ENCODE assay signal across 8 cellular contexts in the genomic region with DNA sequence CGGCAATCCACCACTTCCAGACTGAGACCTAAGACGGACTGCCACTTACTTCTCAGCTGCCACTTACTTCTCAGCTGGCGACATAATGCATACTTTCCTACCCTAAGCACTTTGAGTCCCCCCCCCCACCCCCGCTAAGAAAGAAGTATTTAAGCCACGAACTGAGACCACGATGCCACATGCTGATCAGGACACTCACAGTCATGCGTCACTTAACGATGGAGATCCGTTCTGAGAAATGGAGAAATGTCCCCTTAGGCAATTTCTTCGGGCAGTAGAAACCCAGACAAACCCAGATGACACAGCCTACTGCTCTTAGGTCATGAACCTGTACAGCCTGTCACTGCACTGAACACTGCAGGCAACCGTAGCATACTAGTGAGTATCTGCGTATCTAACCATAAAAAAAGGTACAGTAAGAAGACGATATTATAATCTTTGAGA. TPM values are rescaled to one million over a fixed set of nuclear protein-coding genes. Genes with fewer than 3 reads are reported as not detected.
A peak's percentile ranks its signal among the peaks of the same experiment; 100 is the strongest.
DNase-seq lines count a peak whose midpoint lies in the region; ATAC-seq, FAIRE-seq and TF ChIP-seq lines count a peak whose summit lies in the region.

No MANE protein-coding gene starts in this region.

- WGBS in pancreas, 2 donors, result 0% methylated on average over 13 of the region's 13 CpGs

- CTCF ChIA-PET in A673 (lab: Charles Lee) (no interaction called here), PC-3 (lab: Charles Lee) (interaction anchor here (1.1 kb wide), 1 partner anchor 124 kb away, joined by 4 read pairs; no protein-coding TSS in a partner anchor)

- peak overlapping the region; percentile 86 for H2AFZ ChIP-seq in PC-3 (ENCODE audit: low read length)

- DNase-seq in A673 (ENCODE audit: low spot score), result peak; percentile 35
- peak; percentile 60 for DNase-seq in PC-3
- peak; percentile 22 to 65 for DNase-seq in activated naive CD4-positive, alpha-beta T cell treated with anti-CD3 and anti-CD28 coated beads, Interleukin-2, amount 50 U/mL, for 72 hours (ENCODE audit: low spot score in 2 of 2)
- DNase-seq in glutamatergic neuron, result no peak
- DNase-seq in pancreas, result peak in 3 of 6 donors; percentile 42 to 57 (median 42)
- no peak for DNase-seq in NCI-H226

- H3K9me3 ChIP-seq in A673 (ENCODE audit: low read depth, low read length, poor library complexity, severe bottlenecking) (no peaks in the 10 kb centered on the region), PC-3 (ENCODE audit: low read length) (no peaks in the 10 kb centered on the region), pancreas (no peaks in the 10 kb centered on the region)

- H3K27me3 ChIP-seq in A673 (replicated peaks; ENCODE audit: insufficient read depth, low read depth, low read length, poor library complexity), result no peaks in the 10 kb centered on the region
- no peaks in the 10 kb centered on the region for H3K27me3 ChIP-seq in PC-3 (ENCODE audit: low read length)
- no peaks in the 10 kb centered on the region for H3K27me3 ChIP-seq in pancreas

- intact Hi-C loops in A673 (cut with micrococcal nuclease; ENCODE audit: unreplicated experiment) (no loop called here), PC-3 (cut with micrococcal nuclease) (loop anchor here (5.0 kb wide), 1 partner anchor 44 kb away; no protein-coding TSS in a partner anchor), pancreas (cut with DNase I) (no loop called here)

- peaks cover 56% of the 10 kb centered on the region for H3K79me2 ChIP-seq in PC-3 (ENCODE audit: low read length)

- H3K4me1 Mint-ChIP-seq in glutamatergic neuron (ENCODE audit: low read depth, unreplicated experiment), result peaks cover 18% of the 10 kb centered on the region

- ATAC-seq in GM18499 (IDR thresholded peaks at IDR 0.05; ENCODE audit: insufficient read depth, unreplicated experiment), result peak; percentile 27
- ATAC-seq in HG03064 (IDR thresholded peaks at IDR 0.05; ENCODE audit: low read depth, unreplicated experiment), result peak; percentile 44
- peak; percentile 43 for ATAC-seq in PC-3
- ATAC-seq in activated naive CD4-positive, alpha-beta T cell treated with anti-CD3 and anti-CD28 coated beads, Interleukin-2, amount 50 U/mL, for 72 hours, result peak; percentile 68 to 85
- ATAC-seq in pancreas, result peak; percentile 66 to 77 (median 73)

- H3K4me1 ChIP-seq in A673 (ENCODE audit: insufficient read depth, low read length, poor library complexity, severe bottlenecking) (peaks cover 7% of the 10 kb centered on the region), PC-3 (ENCODE audit: insufficient read depth, low read length) (peaks cover 34% of the 10 kb centered on the region), pancreas (peaks cover 6 to 41% (median 30%) of the 10 kb centered on the region in 3 donors)

- BruUV-seq in A673 (replicated peaks; lab: Mats Ljungman, UMichigan), result no TSS peak
- no TSS peak for BruUV-seq in PC-3 (replicated peaks; lab: Mats Ljungman, UMichigan)

- H3K4me3 ChIP-seq in A673 (ENCODE audit: low read depth, low read length, poor library complexity, severe bottlenecking) (peak overlapping the region; percentile 96), PC-3 (ENCODE audit: low read length) (peak overlapping the region; percentile 99), pancreas (peak overlapping the region; percentile 70 to 87 (median 81))

- POLR2A ChIA-PET in A673 (lab: Charles Lee; ENCODE audit: low non-redundant PET) (no interaction called here), PC-3 (lab: Charles Lee; ENCODE audit: unreplicated experiment) (no interaction called here)

- H3K9ac ChIP-seq in PC-3 (ENCODE audit: low read length), result peak overlapping the region; percentile 99

- no peaks in the 10 kb centered on the region for H3K9me2 ChIP-seq in PC-3 (replicated peaks; ENCODE audit: low read length)

- H4K20me1 ChIP-seq in PC-3 (ENCODE audit: low read length), result no peaks in the 10 kb centered on the region; the same call in 1 of the 2 replicates

- peak overlapping the region; percentile 94 for H3K4me3 Mint-ChIP-seq in glutamatergic neuron (ENCODE audit: unreplicated experiment)

- H3F3A ChIP-seq in PC-3 (ENCODE audit: low read length, unreplicated experiment), result no peaks in the 10 kb centered on the region

- H3K9me3 Mint-ChIP-seq in activated naive CD4-positive, alpha-beta T cell treated with anti-CD3 and anti-CD28 coated beads, Interleukin-2, amount 50 U/mL, for 72 hours, result no peaks in the 10 kb centered on the region
- no peaks in the 10 kb centered on the region for H3K9me3 Mint-ChIP-seq in glutamatergic neuron (ENCODE audit: unreplicated experiment)

- H3K27ac ChIP-seq in A673 (ENCODE audit: low read depth, low read length, poor library complexity, severe bottlenecking) (peak overlapping the region; percentile 91), PC-3 (ENCODE audit: low read length) (peak overlapping the region; percentile 91), pancreas (peak overlapping the region; percentile 96 to 98 (median 96))

- no peak for FAIRE-seq in pancreas (lab: Jason Lieb, UNC)

- peaks cover 15 to 26% of the 10 kb centered on the region in 2 donors for H3K36me3 Mint-ChIP-seq in activated naive CD4-positive, alpha-beta T cell treated with anti-CD3 and anti-CD28 coated beads, Interleukin-2, amount 50 U/mL, for 72 hours
- no peaks in the 10 kb centered on the region for H3K36me3 Mint-ChIP-seq in glutamatergic neuron (ENCODE audit: unreplicated experiment)

- H3K36me3 ChIP-seq in A673 (ENCODE audit: insufficient read depth, low read length, poor library complexity, severe bottlenecking) (no peaks in the 10 kb centered on the region), PC-3 (ENCODE audit: low read depth, low read length) (no peaks in the 10 kb centered on the region), pancreas (no peaks in the 10 kb centered on the region)

- peaks cover 3% of the 10 kb centered on the region for H3K27me3 Mint-ChIP-seq in glutamatergic neuron (ENCODE audit: unreplicated experiment)

- peak overlapping the region; percentile 76 for H3K4me2 ChIP-seq in PC-3 (ENCODE audit: low read length)

- peak overlapping the region; percentile 99 to 100 for H3K27ac Mint-ChIP-seq in activated naive CD4-positive, alpha-beta T cell treated with anti-CD3 and anti-CD28 coated beads, Interleukin-2, amount 50 U/mL, for 72 hours
- peak overlapping the region; percentile 93 for H3K27ac Mint-ChIP-seq in glutamatergic neuron (ENCODE audit: unreplicated experiment)

- no peak for TF ChIP-seq CTCF in A673 (conservative IDR thresholded peaks at IDR 0.05; ENCODE audit: low read depth, low read length)
- no peak for TF ChIP-seq CTCF in PC-3 (conservative IDR thresholded peaks at IDR 0.05; ENCODE audit: low read depth, low read length)
- TF ChIP-seq CTCF in glutamatergic neuron (IDR thresholded peaks at IDR 0.05; ENCODE audit: partially characterized antibody, unreplicated experiment), result no peak
- no peak for TF ChIP-seq CTCF in pancreas (IDR thresholded peaks at IDR 0.05)

RNA-seq across cellular contexts. Expression of gene IFNGR1, which starts 0.7 kb away (rescaled TPM):
- total RNA-seq in A673 (2021) (18.4 and 19.3 TPM in 2 replicates), PC-3 (2014; rRNA removed) (15.8 and 24.6 TPM in 2 replicates), glutamatergic neuron (ENCODE audit: unreplicated experiment) (36.4 TPM), pancreas (10 to 100 TPM; 14.1 to 65.5 (median 19.9) TPM)
- total RNA-seq in activated naive CD4-positive, alpha-beta T cell treated with anti-CD3 and anti-CD28 coated beads, Interleukin-2, amount 50 U/mL, for 72 hours, result 10 to 100 TPM; 32.7 to 62.5 TPM
- polyA plus RNA-seq in pancreas, result 10 to 100 TPM; 22.0 to 30.7 TPM

RNA-seq across cellular contexts. Expression of gene IL22RA2, which starts 45.1 kb away (rescaled TPM):
- total RNA-seq in A673 (2021), result not detected in 2 replicates
- total RNA-seq in PC-3 (2014; rRNA removed), result not detected in 2 replicates
- not detected for total RNA-seq in activated naive CD4-positive, alpha-beta T cell treated with anti-CD3 and anti-CD28 coated beads, Interleukin-2, amount 50 U/mL, for 72 hours
- total RNA-seq in glutamatergic neuron (ENCODE audit: unreplicated experiment), result not detected
- under 1 TPM in 1 of 6 donors, not detected in 5; 0.06 TPM for total RNA-seq in pancreas
- not detected for polyA plus RNA-seq in pancreas

Comparison
In these comparisons a context has a peak if more than half of its experiments do, and no peak if none do; other contexts are left out.
1. DNase-seq: peak in A673 (single experiment), PC-3 (single experiment) and activated naive CD4-positive, alpha-beta T cell treated with anti-CD3 and anti-CD28 coated beads, Interleukin-2, amount 50 U/mL, for 72 hours (2 of 2); none in glutamatergic neuron (single experiment) and NCI-H226 (single experiment).
2. Peak in every context shown above with its lines, with median percentiles within 50 percentile points of each other: H3K27ac ChIP-seq, H3K4me3 ChIP-seq and ATAC-seq.